Comparison of ENCODE assay signal across 2 cellular contexts in genomic region chr2:85589982-85590791, GRCh38.
TF ChIP-seq lines count a peak whose summit lies in the region.

No MANE protein-coding gene starts in this region.

TF ChIP-seq in H1, 55 proteins besides CTCF, POLR2A, EP300 and RAD21:
- TF ChIP-seq HDAC6 (IDR thresholded peaks at IDR 0.05; ENCODE audit: low read depth, low read length) (no peak), CHD7 (IDR thresholded peaks at IDR 0.05; ENCODE audit: insufficient replicate concordance, low read length) (no peak), CREB1 (IDR thresholded peaks at IDR 0.05) (no peak)

TF ChIP-seq in HEK293T, 16 proteins besides CTCF, POLR2A, EP300 and RAD21:
- TF ChIP-seq TARDBP (IDR thresholded peaks at IDR 0.05) (no peak), SP1 (IDR thresholded peaks at IDR 0.05) (no peak), LEF1 (IDR thresholded peaks at IDR 0.05; ENCODE audit: borderline replicate concordance) (no peak), FOXM1 (IDR thresholded peaks at IDR 0.05; ENCODE audit: borderline replicate concordance) (no peak), L3MBTL2 (conservative IDR thresholded peaks at IDR 0.05) (no peak), HDGF (IDR thresholded peaks at IDR 0.05; ENCODE audit: borderline replicate concordance) (no peak), BHLHE40 (IDR thresholded peaks at IDR 0.05; ENCODE audit: borderline replicate concordance) (no peak), NFRKB (IDR thresholded peaks at IDR 0.05) (no peak), ARNT (IDR thresholded peaks at IDR 0.05) (no peak), SUZ12 (IDR thresholded peaks at IDR 0.05) (no peak), CTBP1 (IDR thresholded peaks at IDR 0.05; ENCODE audit: borderline replicate concordance) (no peak), ZNF384 (IDR thresholded peaks at IDR 0.05) (no peak), FOXA1 (IDR thresholded peaks at IDR 0.05) (no peak), FOXK2 (IDR thresholded peaks at IDR 0.05) (no peak), PKNOX1 (IDR thresholded peaks at IDR 0.05) (no peak), ELF4 (IDR thresholded peaks at IDR 0.05) (no peak)
